8 cellular contexts compared by ENCODE assay signal in genomic region chr1:108830119-108831008, GRCh38. TPM values are rescaled to one million over a fixed set of nuclear protein-coding genes. Genes with fewer than 3 reads are reported as not detected.
DNase-seq lines count a peak whose midpoint lies in the region; ATAC-seq and TF ChIP-seq lines count a peak whose summit lies in the region.

No MANE protein-coding gene starts in this region.

- CTCF ChIA-PET in AG04450 (lab: Charles Lee): interaction anchor here (0.6 to 6.5 kb wide), 6 partner anchors 8 to 446 kb away, joined by 3 to 211 read pairs (median 4); no protein-coding TSS in a partner anchor

- H3K4me3 ChIP-seq in AG04450 (ENCODE audit: low read depth, low read length) (peak overlapping the region; percentile 48), colonic mucosa (no peak overlapping the region)

- peak overlapping the region in 1 of 2 donors; percentile 26 for H3K9ac ChIP-seq in colonic mucosa (ENCODE audit: low read depth in 2 of 2, low read length in 2 of 2)

- peak overlapping the region; percentile 96 for H3K27ac ChIP-seq in AG04450 (ENCODE audit: low read depth, low read length)
- peak overlapping the region; percentile 51 for H3K27ac ChIP-seq in colonic mucosa

- no peak for TF ChIP-seq CTCF in AG04450 (IDR thresholded peaks at IDR 0.05; ENCODE audit: low read depth, low read length)
- TF ChIP-seq CTCF in colonic mucosa (IDR thresholded peaks at IDR 0.05): no peak
- TF ChIP-seq CTCF in mesothelial cell of epicardium (IDR thresholded peaks at IDR 0.05; ENCODE audit: unreplicated experiment): no peak
- no peak for TF ChIP-seq CTCF in GM13976 (IDR thresholded peaks at IDR 0.05; ENCODE audit: borderline replicate concordance, control extremely low read depth, extremely low read depth, insufficient read depth, missing control alignments)

- DNase-seq in AG04450 (ENCODE audit: low read depth, low spot score) (peak; percentile 89), MV-4-11 (lab: John Stamatoyannopoulos, UW) (peak; percentile 81), colonic mucosa (peak; percentile 44), mesothelial cell of epicardium (ENCODE audit: low spot score in 2 of 2, unreplicated experiment in 2 of 2) (no peak), OCI-M1 (lab: John Stamatoyannopoulos, UW) (no peak), GM13976 (ENCODE audit: low spot score) (no peak)
- no peak for DNase-seq in central memory CD4-positive, alpha-beta T cell

- H3K36me3 ChIP-seq in colonic mucosa: no peaks in the 10 kb centered on the region

- H3K27me3 ChIP-seq in AG04450 (ENCODE audit: control insufficient read depth, insufficient read depth, low read length) (no peaks in the 10 kb centered on the region), colonic mucosa (no peaks in the 10 kb centered on the region)

- H3K36me3 Mint-ChIP-seq in mesothelial cell of epicardium: no peaks in the 10 kb centered on the region

- no peaks in the 10 kb centered on the region for H3K27me3 Mint-ChIP-seq in mesothelial cell of epicardium (ENCODE audit: low read depth)

- H3K9me3 Mint-ChIP-seq in mesothelial cell of epicardium: no peaks in the 10 kb centered on the region

- in situ Hi-C loops in GM13976 (cut with MboI; ENCODE audit: low sequenced_read_pairs, unreplicated experiment): loop anchor here (5.0 to 25.0 kb wide), 2 partner anchors 62 to 282 kb away; partner anchors contain the start of gene ELAPOR1

- ATAC-seq in activated CD4-positive, CD25-positive, alpha-beta regulatory T cell treated with anti-CD3 and anti-CD28 coated beads, Interleukin-2, amount 50 U/mL, for 24 hours: no peak

- H3K4me3 Mint-ChIP-seq in mesothelial cell of epicardium: no peak overlapping the region

- peaks cover 13% of the 10 kb centered on the region for H3K4me1 Mint-ChIP-seq in mesothelial cell of epicardium

- peak overlapping the region; percentile 61 for H3K27ac Mint-ChIP-seq in mesothelial cell of epicardium

- POLR2A ChIA-PET in AG04450 (lab: Yijun Ruan, JAX): interaction anchor here (0.8 to 1.6 kb wide), 4 partner anchors 14 to 48 kb away, joined by 3 to 11 read pairs (median 4); partner anchors contain the start of gene GPSM2

- no peaks in the 10 kb centered on the region for H3K4me1 ChIP-seq in colonic mucosa

- intact Hi-C loops in colonic mucosa (cut with DNase I): no loop called here

- H3K9me3 ChIP-seq in AG04450 (ENCODE audit: control insufficient read depth, insufficient read depth, low read length): no peaks in the 10 kb centered on the region
- H3K9me3 ChIP-seq in colonic mucosa: no peaks in the 10 kb centered on the region

RNA-seq across cellular contexts. Expression of gene AKNAD1, which starts 26.5 kb away (rescaled TPM):
- polyA plus RNA-seq in AG04450 (2011; rRNA removed): 0.45 and 0.86 TPM in 2 replicates
- polyA minus RNA-seq in AG04450 (2011; rRNA and poly(A)+ RNA removed): 0.18 and 0.26 TPM in 2 replicates
- not detected for total RNA-seq in colonic mucosa
- total RNA-seq in mesothelial cell of epicardium: 0.27 TPM in 1 of 3 replicates, not detected in the others

RNA-seq across cellular contexts. Expression of gene GPSM2, which starts 46.4 kb away (rescaled TPM):
- polyA plus RNA-seq in AG04450 (2011; rRNA removed): 10.0 and 14.3 TPM in 2 replicates
- 8.6 and 12.3 TPM in 2 replicates for polyA minus RNA-seq in AG04450 (2011; rRNA and poly(A)+ RNA removed)
- total RNA-seq in colonic mucosa (10 to 100 TPM; 32.5 to 62.6 TPM), mesothelial cell of epicardium (9.6 to 11.7 TPM (median 10.4 TPM) in 3 replicates)

Comparison
In these comparisons a context has a peak if more than half of its experiments do, and no peak if none do; other contexts are left out.
1. DNase-seq: peak in AG04450 (single experiment), MV-4-11 (single experiment) and colonic mucosa (single experiment); none in mesothelial cell of epicardium (0 of 2), OCI-M1 (single experiment), GM13976 (single experiment) and central memory CD4-positive, alpha-beta T cell (single experiment).